33 cellular contexts compared by ENCODE assay signal in the genomic region with DNA sequence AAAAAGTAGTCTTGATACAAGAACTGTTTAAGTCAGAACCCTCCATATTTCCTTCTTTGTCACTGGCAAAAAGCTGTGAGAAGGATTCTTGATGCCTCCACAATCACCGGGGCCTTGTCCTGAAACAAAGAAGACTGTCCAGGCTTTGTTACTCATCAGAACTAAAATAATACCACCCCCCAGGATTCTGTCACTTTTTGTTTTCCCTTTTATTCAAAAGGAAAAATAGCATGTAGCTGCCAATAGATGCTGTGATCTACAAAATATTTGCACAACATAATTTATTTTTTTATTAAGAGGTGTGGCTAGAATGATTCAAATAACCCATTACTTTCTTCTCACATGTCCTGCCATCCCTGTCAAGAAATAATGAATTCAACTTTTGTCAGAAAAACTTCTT.
"Had no signal": no experiment of that assay in that cellular context is flagged by ENCODE, and none has a peak within 500 bp of the region (broad histone marks: within the 10 kb centered on the region; RNA-seq: fewer than 3 reads in every experiment).

No MANE protein-coding gene starts in this region.

- H3K4me3 Mint-ChIP-seq: activated CD4-positive, alpha-beta T cell treated with anti-CD3 and anti-CD28 coated beads for 36 hours; activated CD4-positive, alpha-beta T cell treated with anti-CD3 and anti-CD28 coated beads, Interleukin-2, amount 10 ng/mL, durations not matched to agents 7 days and 5 days; activated CD8-positive, alpha-beta T cell treated with anti-CD3 and anti-CD28 coated beads, Interleukin-2, amount 10 ng/mL, durations not matched to agents 7 days and 5 days; activated naive CD4-positive, alpha-beta T cell treated with anti-CD3 and anti-CD28 coated beads, Interleukin-2, amount 50 U/mL, for 24 hours; activated naive CD8-positive, alpha-beta T cell treated with anti-CD3 and anti-CD28 coated beads, Interleukin-2, amount 10 ng/mL, durations not matched to agents 7 days and 5 days; activated T-cell treated with anti-CD3 and anti-CD28 coated beads, Interleukin-2, amount 50 U/mL, for 24 hours; T-helper 1 cell treated with Interleukin-12 subunit alpha and Interleukin-12 subunit beta and Interleukin-4 antibody, amounts not matched to agents 30 μg/mL and 1 μg/mL, for 36 hours; T-helper 2 cell treated with Interferon-gamma antibody and Interleukin-4, amounts not matched to agents 5 μg/mL and 100 μg/mL, for 36 hours; WTC11 had no signal

- H3K27me3 Mint-ChIP-seq: activated CD4-positive, alpha-beta T cell treated with anti-CD3 and anti-CD28 coated beads, Interleukin-2, amount 10 ng/mL, durations not matched to agents 7 days and 5 days; activated naive CD8-positive, alpha-beta T cell treated with anti-CD3 and anti-CD28 coated beads, Interleukin-2, amount 10 ng/mL, durations not matched to agents 7 days and 5 days; activated T-cell treated with anti-CD3 and anti-CD28 coated beads, Interleukin-2, amount 50 U/mL, for 24 hours had no signal

- H3K27ac ChIP-seq: Peyer's patch, SJSA1 had no signal

- H3K27ac Mint-ChIP-seq: activated CD4-positive, alpha-beta T cell treated with anti-CD3 and anti-CD28 coated beads for 36 hours; activated CD4-positive, alpha-beta T cell treated with anti-CD3 and anti-CD28 coated beads, Interleukin-2, amount 10 ng/mL, durations not matched to agents 7 days and 5 days; activated CD8-positive, alpha-beta T cell treated with anti-CD3 and anti-CD28 coated beads, Interleukin-2, amount 10 ng/mL, durations not matched to agents 7 days and 5 days; activated naive CD8-positive, alpha-beta T cell treated with anti-CD3 and anti-CD28 coated beads, Interleukin-2, amount 10 ng/mL, durations not matched to agents 7 days and 5 days; activated T-cell treated with anti-CD3 and anti-CD28 coated beads, Interleukin-2, amount 50 U/mL, for 24 hours; activated T-helper 2 cell treated with anti-CD3 and anti-CD28 coated beads, Interferon-gamma antibody, Interleukin-2, Interleukin-4, amounts not matched to agents 10 μg/mL and 5 μg/mL and 100 μg/mL, durations not matched to agents 14 hours and 24 hours and 36 hours; T-helper 1 cell treated with Interleukin-12 subunit alpha and Interleukin-12 subunit beta and Interleukin-4 antibody, amounts not matched to agents 30 μg/mL and 1 μg/mL, for 36 hours; T-helper 2 cell treated with Interferon-gamma antibody and Interleukin-4, amounts not matched to agents 5 μg/mL and 100 μg/mL, for 36 hours; WTC11 had no signal

- H3K27me3 ChIP-seq: ascending aorta, MG63, Peyer's patch, SJSA1 had no signal

- DNase-seq: activated CD4-positive, alpha-beta T cell treated with anti-CD3 and anti-CD28 coated beads for 36 hours; activated CD4-positive, alpha-beta T cell treated with anti-CD3 and anti-CD28 coated beads, Interleukin-2, amount 10 ng/mL, durations not matched to agents 7 days and 5 days; activated CD4-positive, alpha-beta T cell treated with anti-CD3 and anti-CD28 coated beads, Interleukin-2, amount 50 U/mL, for 48 hours; activated CD8-positive, alpha-beta T cell treated with anti-CD3 and anti-CD28 coated beads, Interleukin-2, amount 10 ng/mL, durations not matched to agents 7 days and 5 days; activated gamma-delta T cell; activated naive CD4-positive, alpha-beta T cell treated with Interleukin-2 at 50 U/mL for 16 hours; activated naive CD8-positive, alpha-beta T cell treated with anti-CD3 and anti-CD28 coated beads, Interleukin-2, amount 10 ng/mL, durations not matched to agents 7 days and 5 days; activated T-cell treated with anti-CD3 and anti-CD28 coated beads, Interleukin-2, amount 50 U/mL, for 24 hours; Kasumi-1; KG1; NCI-H1048; NCI-H1105 treated with DMSO at 0.1 percent for 48 hours; NCI-H1436; NCI-H1694; NCI-H2029; NCI-H2171; NCI-H510A; NCI-H526; NCI-H748 treated with DMSO at 0.1 percent for 48 hours; NK-92 treated with Interleukin-12 subunit alpha and Interleukin-12 subunit beta, amount 100 ng/mL, for 24 hours; PC-3; RPMI8226; SK-N-SH had no signal

- ATAC-seq: activated CD4-positive, alpha-beta T cell treated with anti-CD3 and anti-CD28 coated beads for 36 hours; activated CD4-positive, CD25-positive, alpha-beta regulatory T cell treated with anti-CD3 and anti-CD28 coated beads, Interleukin-2, amount 50 U/mL, for 24 hours; activated CD8-positive, alpha-beta T cell treated with anti-CD3 and anti-CD28 coated beads, Interleukin-2, amount 10 ng/mL, durations not matched to agents 7 days and 5 days; PC-3; WTC11 had no signal

- H3K9me3 ChIP-seq: ascending aorta, Peyer's patch, SJSA1 had no signal

- H3K4me1 ChIP-seq: Peyer's patch, SJSA1 had no signal

- H3K4me1 Mint-ChIP-seq: activated CD4-positive, alpha-beta T cell treated with anti-CD3 and anti-CD28 coated beads for 36 hours; activated CD4-positive, alpha-beta T cell treated with anti-CD3 and anti-CD28 coated beads, Interleukin-2, amount 10 ng/mL, durations not matched to agents 7 days and 5 days; activated naive CD4-positive, alpha-beta T cell treated with anti-CD3 and anti-CD28 coated beads, Interleukin-2, amount 50 U/mL, for 24 hours; activated naive CD8-positive, alpha-beta T cell treated with anti-CD3 and anti-CD28 coated beads, Interleukin-2, amount 10 ng/mL, durations not matched to agents 7 days and 5 days; WTC11 had no signal

- H3K4me3 ChIP-seq: ascending aorta, MG63, Peyer's patch, SJSA1 had no signal

- H3K36me3 Mint-ChIP-seq: activated naive CD8-positive, alpha-beta T cell treated with anti-CD3 and anti-CD28 coated beads, Interleukin-2, amount 10 ng/mL, durations not matched to agents 7 days and 5 days had no signal

- H3K36me3 ChIP-seq: ascending aorta, MG63, Peyer's patch, SJSA1 had no signal
